In the genomic region with DNA sequence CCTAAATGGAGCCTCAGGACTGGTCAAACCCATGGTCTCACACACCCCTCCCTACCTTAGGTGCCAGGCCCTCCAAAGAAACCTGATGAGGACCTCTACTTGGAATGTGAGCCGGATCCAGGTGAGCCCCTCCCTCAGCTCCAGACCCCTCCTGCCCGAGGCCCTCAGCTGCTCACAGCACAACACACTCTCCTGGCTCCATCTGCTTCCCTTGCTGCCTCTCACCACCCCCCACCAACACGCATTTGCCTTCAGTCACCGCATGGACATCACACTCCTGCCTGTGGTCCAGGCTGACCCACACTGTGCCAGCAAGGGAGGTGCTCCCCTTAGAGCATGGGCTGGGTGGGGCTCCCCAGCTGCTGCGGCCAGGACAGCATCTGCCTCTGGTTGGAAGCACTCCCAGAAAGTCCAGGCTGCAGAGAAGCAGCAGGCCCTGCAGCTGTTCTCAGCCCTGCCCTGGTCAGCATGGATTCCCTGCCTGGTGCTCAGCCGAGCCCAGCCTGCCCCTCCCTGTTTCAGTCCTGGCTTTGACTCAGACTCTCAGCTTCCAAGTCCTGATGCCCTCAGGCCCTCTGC, we compare ENCODE assay signal across 9 cellular contexts.
DNase-seq lines count a peak whose midpoint lies in the region; ATAC-seq and TF ChIP-seq lines count a peak whose summit lies in the region.
"Had no signal": no experiment of that assay in that cellular context is flagged by ENCODE, and none has a peak within 500 bp of the region (broad histone marks: within the 10 kb centered on the region; RNA-seq: fewer than 3 reads in every experiment).

No MANE protein-coding gene starts in this region.

- DNase-seq in C1 segment of cervical spinal cord (lab: John Stamatoyannopoulos, UW) (peak in 13 of 14 donors; percentile 41 to 91 (median 77)), NCI-H524 treated with DMSO at 0.1 percent for 48 hours (lab: John Stamatoyannopoulos, UW) (peak; percentile 41), erythroblast (lab: John Stamatoyannopoulos, UW) (peak; percentile 76 to 81), D341Med (ENCODE audit: low spot score) (no peak), Kasumi-1 (lab: John Stamatoyannopoulos, UW) (no peak)
- no peak for DNase-seq in stimulated activated naive CD8-positive, alpha-beta T cell treated with anti-CD3 and anti-CD28 coated beads, Interleukin-15, amount 100 ng/mL, for 72 hours
- DNase-seq: activated naive CD8-positive, alpha-beta T cell treated with anti-CD3 and anti-CD28 coated beads, Interleukin-2, amount 10 ng/mL, durations not matched to agents 7 days and 5 days had no signal

- TF ChIP-seq POLR2A in erythroblast (IDR thresholded peaks at IDR 0.05; ENCODE audit: low read length) = no peak

- no peaks in the 10 kb centered on the region for H3K9me3 ChIP-seq in muscle layer of colon (ENCODE audit: low read length)

- H3K27me3 ChIP-seq in muscle layer of colon (ENCODE audit: control insufficient read depth in 1 of 2, insufficient read depth in 2 of 2, low read length in 2 of 2) = no peaks in the 10 kb centered on the region

- no peaks in the 10 kb centered on the region for H3K36me3 ChIP-seq in muscle layer of colon (ENCODE audit: insufficient read depth, low read length)

- peak overlapping the region; percentile 54 for H3K27ac ChIP-seq in muscle layer of colon (ENCODE audit: low read depth, low read length)

- no peaks in the 10 kb centered on the region for H3K9me3 Mint-ChIP-seq in stimulated activated naive CD8-positive, alpha-beta T cell treated with anti-CD3 and anti-CD28 coated beads, Interleukin-15, amount 100 ng/mL, for 72 hours
- H3K9me3 Mint-ChIP-seq: activated naive CD8-positive, alpha-beta T cell treated with anti-CD3 and anti-CD28 coated beads, Interleukin-2, amount 10 ng/mL, durations not matched to agents 7 days and 5 days had no signal

- no peak overlapping the region for H3K4me3 Mint-ChIP-seq in stimulated activated naive CD8-positive, alpha-beta T cell treated with anti-CD3 and anti-CD28 coated beads, Interleukin-15, amount 100 ng/mL, for 72 hours
- H3K4me3 Mint-ChIP-seq: activated naive CD8-positive, alpha-beta T cell treated with anti-CD3 and anti-CD28 coated beads, Interleukin-2, amount 10 ng/mL, durations not matched to agents 7 days and 5 days had no signal

- no peak overlapping the region for H3K4me3 ChIP-seq in muscle layer of colon (ENCODE audit: low read depth in 1 of 2, low read length in 2 of 2)

- H3K27me3 Mint-ChIP-seq in stimulated activated naive CD8-positive, alpha-beta T cell treated with anti-CD3 and anti-CD28 coated beads, Interleukin-15, amount 100 ng/mL, for 72 hours = no peaks in the 10 kb centered on the region
- H3K27me3 Mint-ChIP-seq: activated naive CD8-positive, alpha-beta T cell treated with anti-CD3 and anti-CD28 coated beads, Interleukin-2, amount 10 ng/mL, durations not matched to agents 7 days and 5 days had no signal

- H3K4me1 ChIP-seq in muscle layer of colon (ENCODE audit: insufficient read depth, low read length) = peaks cover 29% of the 10 kb centered on the region

- peaks cover 45% of the 10 kb centered on the region for H3K4me1 Mint-ChIP-seq in stimulated activated naive CD8-positive, alpha-beta T cell treated with anti-CD3 and anti-CD28 coated beads, Interleukin-15, amount 100 ng/mL, for 72 hours

- no peak overlapping the region for H3K9ac ChIP-seq in muscle layer of colon (ENCODE audit: low read length)

- peak overlapping the region in 1 of 2 donors; percentile 94 for H3K27ac Mint-ChIP-seq in stimulated activated naive CD8-positive, alpha-beta T cell treated with anti-CD3 and anti-CD28 coated beads, Interleukin-15, amount 100 ng/mL, for 72 hours
- H3K27ac Mint-ChIP-seq: activated naive CD8-positive, alpha-beta T cell treated with anti-CD3 and anti-CD28 coated beads, Interleukin-2, amount 10 ng/mL, durations not matched to agents 7 days and 5 days had no signal

- no peak for ATAC-seq in GM19463 (IDR thresholded peaks at IDR 0.05; ENCODE audit: unreplicated experiment)
- no peak for ATAC-seq in stimulated activated naive CD8-positive, alpha-beta T cell treated with anti-CD3 and anti-CD28 coated beads, Interleukin-15, amount 100 ng/mL, for 72 hours

Comparison
In these comparisons a context has a peak if more than half of its experiments do, and no peak if none do; other contexts are left out.
1. DNase-seq: peak in C1 segment of cervical spinal cord (13 of 14), NCI-H524 treated with DMSO at 0.1 percent for 48 hours (single experiment) and erythroblast (2 of 2); none in D341Med (single experiment), Kasumi-1 (0 of 2) and stimulated activated naive CD8-positive, alpha-beta T cell treated with anti-CD3 and anti-CD28 coated beads, Interleukin-15, amount 100 ng/mL, for 72 hours (0 of 2).